11 cellular contexts compared by ENCODE assay signal in genomic region chr13:30898721-30899188, GRCh38. TPM values are rescaled to one million over a fixed set of nuclear protein-coding genes. Genes with fewer than 3 reads are reported as not detected.
DNase-seq lines count a peak whose midpoint lies in the region; ATAC-seq and TF ChIP-seq lines count a peak whose summit lies in the region.
"Had no signal": no experiment of that assay in that cellular context is flagged by ENCODE, and none has a peak within 500 bp of the region (broad histone marks: within the 10 kb centered on the region; RNA-seq: fewer than 3 reads in every experiment).

No MANE protein-coding gene starts in this region.

- DNase-seq in AG08396 (ENCODE audit: low spot score) (peak; percentile 70), LHCN-M2 (ENCODE audit: low read depth) (peak; percentile 79), dermis blood vessel endothelial cell (peak; percentile 99), COLO829 (ENCODE audit: low spot score) (no peak), progenitor cell of endocrine pancreas (ENCODE audit: low spot score, unreplicated experiment) (no peak)
- no peak for DNase-seq in central memory CD4-positive, alpha-beta T cell
- DNase-seq: activated CD8-positive, alpha-beta memory T cell treated with anti-CD3 and anti-CD28 coated beads, Interleukin-2, amount 50 U/mL, for 48 hours; GF-D8 had no signal

- H3K27ac ChIP-seq in mesodermal cell (ENCODE audit: low read depth, low read length, severe bottlenecking) = peak overlapping the region; percentile 89

- H3K9me3 Mint-ChIP-seq in progenitor cell of endocrine pancreas (ENCODE audit: low read depth) = no peaks in the 10 kb centered on the region

- H3K9me3 ChIP-seq in mesodermal cell (ENCODE audit: control insufficient read depth, low read length) = no peaks in the 10 kb centered on the region

- peaks cover 41% of the 10 kb centered on the region for H3K27me3 Mint-ChIP-seq in progenitor cell of endocrine pancreas

- H3K4me3 Mint-ChIP-seq in progenitor cell of endocrine pancreas (ENCODE audit: low read depth) = no peak overlapping the region

- no peaks in the 10 kb centered on the region for H3K36me3 Mint-ChIP-seq in progenitor cell of endocrine pancreas (ENCODE audit: insufficient read depth)

- H3K36me3 ChIP-seq in mesodermal cell (ENCODE audit: control insufficient read depth, insufficient read depth, low read length) = no peaks in the 10 kb centered on the region

- 87% methylated on average over 7 of the region's 7 CpGs; no CpG with 5 or more reads in 1 of the 2 experiments for WGBS in mesodermal cell (ENCODE audit: insufficient coverage in 2 of 2), 2 experiments

- ATAC-seq in HG03520 (IDR thresholded peaks at IDR 0.05; ENCODE audit: unreplicated experiment) = no peak

- peaks cover 3% of the 10 kb centered on the region for H3K4me1 Mint-ChIP-seq in progenitor cell of endocrine pancreas (ENCODE audit: low read depth)

- TF ChIP-seq CTCF in progenitor cell of endocrine pancreas (IDR thresholded peaks at IDR 0.05; ENCODE audit: unreplicated experiment) = no peak

- no peak overlapping the region for H3K27ac Mint-ChIP-seq in progenitor cell of endocrine pancreas

- H3K4me3 ChIP-seq in mesodermal cell (ENCODE audit: extremely low read depth, insufficient read depth, low read length, poor library complexity, severe bottlenecking) = no peak overlapping the region

- H3K4me1 ChIP-seq in mesodermal cell (ENCODE audit: control insufficient read depth, insufficient read depth, low read length, poor library complexity, severe bottlenecking) = peaks cover 32% of the 10 kb centered on the region

RNA-seq across cellular contexts. Expression of gene MEDAG, which starts 7.3 kb away (rescaled TPM):
- 11.1 and 11.9 TPM in 2 replicates for total RNA-seq in LHCN-M2 (2014; rRNA removed)
- polyA plus RNA-seq in LHCN-M2 (2012) = 3.8 TPM
- total RNA-seq in dermis blood vessel endothelial cell = 30.6 and 37.1 TPM in 2 replicates
- polyA plus RNA-seq in mesodermal cell (2013, experiment 1 of 2) = 1.7 TPM
- 1.3 TPM for polyA plus RNA-seq in mesodermal cell (2013, experiment 2 of 2)
- not detected in 2 replicates for total RNA-seq in progenitor cell of endocrine pancreas
- total RNA-seq: mononuclear cell had no signal

RNA-seq across cellular contexts. Expression of gene TEX26, which starts 33.7 kb away (rescaled TPM):
- not detected in 2 replicates for total RNA-seq in LHCN-M2 (2014; rRNA removed)
- polyA plus RNA-seq in LHCN-M2 (2012) = not detected
- not detected in 2 replicates for total RNA-seq in dermis blood vessel endothelial cell
- polyA plus RNA-seq in mesodermal cell (2013, experiment 1 of 2) = 0.77 TPM
- polyA plus RNA-seq in mesodermal cell (2013, experiment 2 of 2) = 0.76 TPM
- not detected in 2 replicates for total RNA-seq in progenitor cell of endocrine pancreas
- total RNA-seq: mononuclear cell had no signal

Comparison
In these comparisons a context has a peak if more than half of its experiments do, and no peak if none do; other contexts are left out.
1. DNase-seq: peak in AG08396 (single experiment), LHCN-M2 (single experiment) and dermis blood vessel endothelial cell (single experiment); none in COLO829 (single experiment), central memory CD4-positive, alpha-beta T cell (single experiment) and progenitor cell of endocrine pancreas (single experiment).
2. RNA of gene MEDAG, which starts 7.3 kb away (total RNA-seq): 30.6 to 37.1 TPM in dermis blood vessel endothelial cell and 11.1 to 11.9 TPM in LHCN-M2; not detected in progenitor cell of endocrine pancreas; every median in the first group is over 10 times any median in the second.